Comparison of ENCODE assay signal across 11 cellular contexts in genomic region chr3:16496008-16496407, GRCh38. TPM values are rescaled to one million over a fixed set of nuclear protein-coding genes. Genes with fewer than 3 reads are reported as not detected.
DNase-seq lines count a peak whose midpoint lies in the region; ATAC-seq and TF ChIP-seq lines count a peak whose summit lies in the region.
"Had no signal": no experiment of that assay in that cellular context is flagged by ENCODE, and none has a peak within 500 bp of the region (broad histone marks: within the 10 kb centered on the region; RNA-seq: fewer than 3 reads in every experiment).

No MANE protein-coding gene starts in this region.

- no peak overlapping the region for H3K4me3 ChIP-seq in Jurkat, Clone E6-1 (ENCODE audit: low read length)
- H3K4me3 ChIP-seq in left ventricle myocardium inferior = no peak overlapping the region

- H3K36me3 Mint-ChIP-seq in activated T-cell treated with anti-CD3 and anti-CD28 coated beads, Interleukin-2, amount 50 U/mL, for 72 hours (ENCODE audit: insufficient read depth in 2 of 2) = peaks cover 21 to 33% of the 10 kb centered on the region in 2 donors
- H3K36me3 Mint-ChIP-seq in stimulated activated naive B cell treated with anti-CD40 and anti-IgM and Interleukin-4, amounts not matched to agents 10 μg/mL and 1 μg/mL and 100 μg/mL, for 72 hours = peaks cover 67 to 96% of the 10 kb centered on the region in 2 donors

- no peaks in the 10 kb centered on the region for H3K27me3 Mint-ChIP-seq in activated T-cell treated with anti-CD3 and anti-CD28 coated beads, Interleukin-2, amount 50 U/mL, for 72 hours (ENCODE audit: low read depth)
- no peaks in the 10 kb centered on the region for H3K27me3 Mint-ChIP-seq in stimulated activated naive B cell treated with anti-CD40 and anti-IgM and Interleukin-4, amounts not matched to agents 10 μg/mL and 1 μg/mL and 100 μg/mL, for 72 hours

- no peak overlapping the region for H3K27ac Mint-ChIP-seq in activated T-cell treated with anti-CD3 and anti-CD28 coated beads, Interleukin-2, amount 50 U/mL, for 72 hours
- H3K27ac Mint-ChIP-seq in stimulated activated naive B cell treated with anti-CD40 and anti-IgM and Interleukin-4, amounts not matched to agents 10 μg/mL and 1 μg/mL and 100 μg/mL, for 72 hours = peak overlapping the region; percentile 60

- no peak overlapping the region for H3K27ac ChIP-seq in left ventricle myocardium inferior (replicated peaks)

- peak overlapping the region in 1 of 2 donors; percentile 21 for H3K4me3 Mint-ChIP-seq in activated T-cell treated with anti-CD3 and anti-CD28 coated beads, Interleukin-2, amount 50 U/mL, for 72 hours
- H3K4me3 Mint-ChIP-seq in stimulated activated naive B cell treated with anti-CD40 and anti-IgM and Interleukin-4, amounts not matched to agents 10 μg/mL and 1 μg/mL and 100 μg/mL, for 72 hours = peak overlapping the region; percentile 27 to 64

- ATAC-seq in activated T-cell treated with anti-CD3 and anti-CD28 coated beads, Interleukin-2, amount 50 U/mL, for 72 hours (replicated peaks in 1 of 2) = peak; percentile 11 to 23
- peak; percentile 34 for ATAC-seq in HG02610 (IDR thresholded peaks at IDR 0.05; ENCODE audit: unreplicated experiment)
- ATAC-seq in stimulated activated naive B cell treated with anti-CD40 and anti-IgM and Interleukin-4, amounts not matched to agents 10 μg/mL and 1 μg/mL and 100 μg/mL, for 72 hours (replicated peaks) = peak; percentile 30 to 38

- H3K27me3 ChIP-seq in left ventricle myocardium inferior (ENCODE audit: low read depth) = no peaks in the 10 kb centered on the region

- no peak for TF ChIP-seq CTCF in left ventricle myocardium inferior (IDR thresholded peaks at IDR 0.05; ENCODE audit: borderline replicate concordance)

- H3K36me3 ChIP-seq in left ventricle myocardium inferior = peaks cover 33% of the 10 kb centered on the region

- intact Hi-C loops in left ventricle myocardium inferior (cut with micrococcal nuclease) = no loop called here

- peaks cover 67% of the 10 kb centered on the region for H3K4me1 ChIP-seq in left ventricle myocardium inferior

- DNase-seq in activated T-cell treated with anti-CD3 and anti-CD28 coated beads, Interleukin-2, amount 50 U/mL, for 72 hours = no peak
- DNase-seq in activated T-cell treated with anti-CD3 and anti-CD28 coated beads, Interleukin-2, amount 50 U/mL, for 1 hour = no peak
- DNase-seq in Jurkat, Clone E6-1 (ENCODE audit: low read depth, low spot score) = peak; percentile 68
- no peak for DNase-seq in stimulated activated naive B cell treated with anti-CD40 and anti-IgM and Interleukin-4, amounts not matched to agents 10 μg/mL and 1 μg/mL and 100 μg/mL, for 72 hours
- DNase-seq in SIG-M5 (lab: John Stamatoyannopoulos, UW) (no peak), left ventricle myocardium inferior (no peak), hippocampal formation (lab: John Stamatoyannopoulos, UW) (no peak)
- DNase-seq: NCI-H2171 treated with DMSO at 0.1 percent for 48 hours; occipital lobe; stimulated activated CD4-positive, alpha-beta T cell treated with anti-CD3 and anti-CD28 coated beads, Interleukin-4, amount 100 ng/mL, for 24 hours had no signal

- peaks cover 66% of the 10 kb centered on the region for H3K4me1 Mint-ChIP-seq in activated T-cell treated with anti-CD3 and anti-CD28 coated beads, Interleukin-2, amount 50 U/mL, for 72 hours (ENCODE audit: low read depth)
- peaks cover 58 to 83% of the 10 kb centered on the region in 2 donors for H3K4me1 Mint-ChIP-seq in stimulated activated naive B cell treated with anti-CD40 and anti-IgM and Interleukin-4, amounts not matched to agents 10 μg/mL and 1 μg/mL and 100 μg/mL, for 72 hours

- no peaks in the 10 kb centered on the region for H3K9me3 ChIP-seq in left ventricle myocardium inferior (replicated peaks)

- peaks cover 0 to 2% of the 10 kb centered on the region in 2 donors for H3K9me3 Mint-ChIP-seq in activated T-cell treated with anti-CD3 and anti-CD28 coated beads, Interleukin-2, amount 50 U/mL, for 72 hours
- no peaks in the 10 kb centered on the region for H3K9me3 Mint-ChIP-seq in stimulated activated naive B cell treated with anti-CD40 and anti-IgM and Interleukin-4, amounts not matched to agents 10 μg/mL and 1 μg/mL and 100 μg/mL, for 72 hours

RNA-seq across cellular contexts. Expression of gene RFTN1, which starts 17.5 kb away (rescaled TPM):
- total RNA-seq in activated T-cell treated with anti-CD3 and anti-CD28 coated beads, Interleukin-2, amount 50 U/mL, for 72 hours = 100 to 1,000 TPM; 128 to 132 TPM
- polyA plus RNA-seq in Jurkat, Clone E6-1 (2012; ENCODE audit: insufficient read depth, insufficient read length) = 16.2 TPM
- 22.9 TPM for total RNA-seq in left ventricle myocardium inferior
